In genomic region chr19:40381321-40381720, GRCh38 we compare ENCODE assay signal across 18 cellular contexts. TPM values are rescaled to one million over a fixed set of nuclear protein-coding genes. Genes with fewer than 3 reads are reported as not detected.
DNase-seq lines count a peak whose midpoint lies in the region; TF ChIP-seq lines count a peak whose summit lies in the region.
"Had no signal": no experiment of that assay in that cellular context is flagged by ENCODE, and none has a peak within 500 bp of the region (broad histone marks: within the 10 kb centered on the region; RNA-seq: fewer than 3 reads in every experiment).

No MANE protein-coding gene starts in this region.

- peaks cover 5% of the 10 kb centered on the region; the same call in 1 of the 2 replicates for H3K27me3 Mint-ChIP-seq in H9 (ENCODE audit: low read depth)
- H3K27me3 Mint-ChIP-seq: activated T-helper 17 cell treated with anti-CD3 and anti-CD28 coated beads, Interleukin-2, amount 50 U/mL, for 72 hours; B cell; IgD-negative memory B cell had no signal

- no peak overlapping the region for H3K4me3 ChIP-seq in brain microvascular endothelial cell (ENCODE audit: low read depth, low read length)
- no peak overlapping the region for H3K4me3 ChIP-seq in mesendoderm (ENCODE audit: low read length)
- H3K4me3 ChIP-seq: coronary artery had no signal

- peaks cover 0 to 16% (median 5%) of the 10 kb centered on the region in 3 experiments; a peak in 3 of 7 replicates for H3K36me3 Mint-ChIP-seq in H9 (ENCODE audit: insufficient read depth in 1 of 3, low read depth in 3 of 3)

- TF ChIP-seq CTCF in H9 (conservative IDR thresholded peaks at IDR 0.05) (peak; percentile 54; the same call in 2 of the 3 replicates), brain microvascular endothelial cell (IDR thresholded peaks at IDR 0.05; ENCODE audit: low read depth, low read length, missing control alignments) (peak; percentile 40)

- no peak overlapping the region for H3K27ac ChIP-seq in H9 (ENCODE audit: insufficient read length, low read depth, low read length)
- no peak overlapping the region for H3K27ac ChIP-seq in brain microvascular endothelial cell
- no peak overlapping the region for H3K27ac ChIP-seq in mesendoderm (ENCODE audit: low read depth, low read length)
- H3K27ac ChIP-seq: coronary artery had no signal

- H3K27ac Mint-ChIP-seq in H9: peak overlapping the region; percentile 45 to 76 (median 61); a peak in 3 of 7 replicates
- H3K27ac Mint-ChIP-seq: activated T-helper 17 cell treated with anti-CD3 and anti-CD28 coated beads, Interleukin-2, amount 50 U/mL, for 72 hours; B cell; IgD-negative memory B cell had no signal

- no peaks in the 10 kb centered on the region for H3K9me3 ChIP-seq in H9 (ENCODE audit: control insufficient read depth, low read depth, low read length)

- no peak overlapping the region for H3K56ac ChIP-seq in H9 (ENCODE audit: insufficient read length, low read depth, low read length)
- H3K56ac ChIP-seq in mesendoderm (ENCODE audit: low read length): no peak overlapping the region

- H3K18ac ChIP-seq in H9 (ENCODE audit: insufficient read length, low read depth, low read length) (no peak overlapping the region), mesendoderm (ENCODE audit: low read length) (no peak overlapping the region)

- H3K36me3 ChIP-seq in brain microvascular endothelial cell (replicated peaks) (peaks cover 13% of the 10 kb centered on the region), mesendoderm (ENCODE audit: control insufficient read depth, insufficient read depth, low read length) (peaks cover 6% of the 10 kb centered on the region)

- no peak overlapping the region for H3T11ph ChIP-seq in H9 (ENCODE audit: low read length)

- H2BK15ac ChIP-seq in H9 (ENCODE audit: low read depth, low read length) (no peak overlapping the region), mesendoderm (replicated peaks; ENCODE audit: low read depth) (no peak overlapping the region)

- H2BK120ac ChIP-seq in H9 (ENCODE audit: low read depth, low read length, poor library complexity, severe bottlenecking): no peak overlapping the region
- no peak overlapping the region for H2BK120ac ChIP-seq in mesendoderm (ENCODE audit: low read depth, low read length)

- H3K23ac ChIP-seq in H9 (ENCODE audit: insufficient read length, low read depth, low read length): no peak overlapping the region
- H3K23ac ChIP-seq in mesendoderm (ENCODE audit: low read length): no peak overlapping the region

- in situ Hi-C loops in brain microvascular endothelial cell (cut with HindIII; ENCODE audit: low pct_ligation_motif_present, low sequenced_read_pairs): no loop called here

- H3K4me1 ChIP-seq in H9 (ENCODE audit: insufficient read depth, low read length) (no peaks in the 10 kb centered on the region), mesendoderm (ENCODE audit: control insufficient read depth, low read depth, low read length) (no peaks in the 10 kb centered on the region)

- H4K5ac ChIP-seq in H9 (ENCODE audit: insufficient read length, low read depth, low read length) (no peak overlapping the region), mesendoderm (ENCODE audit: low read length) (no peak overlapping the region)

- H3K4me2 ChIP-seq in H9 (ENCODE audit: insufficient read depth, insufficient read length, low read length): no peak overlapping the region
- no peak overlapping the region for H3K4me2 ChIP-seq in mesendoderm (ENCODE audit: low read length)

- no peaks in the 10 kb centered on the region for H3K79me2 ChIP-seq in H9 (ENCODE audit: insufficient read depth, low read length)
- H3K79me2 ChIP-seq in mesendoderm (ENCODE audit: control insufficient read depth, insufficient read depth, low read length): no peaks in the 10 kb centered on the region

- no peak overlapping the region for H4K91ac ChIP-seq in H9 (ENCODE audit: insufficient read length, low read depth, low read length)

- H4K20me1 ChIP-seq in H9 (ENCODE audit: control insufficient read depth, insufficient read depth, insufficient read length): peaks cover 2% of the 10 kb centered on the region

- H3K4me3 Mint-ChIP-seq in H9: no peak overlapping the region
- H3K4me3 Mint-ChIP-seq: activated T-helper 17 cell treated with anti-CD3 and anti-CD28 coated beads, Interleukin-2, amount 50 U/mL, for 72 hours; B cell had no signal

- WGBS in H9 (ENCODE audit: extremely low coverage, insufficient read length, low lambda C conversion rate): no CpG with 5 or more reads among the region's 3 CpGs
- no CpG with 5 or more reads among the region's 3 CpGs for WGBS in mesendoderm (ENCODE audit: extremely low coverage, insufficient coverage, low lambda C conversion rate)

- H3K9me3 Mint-ChIP-seq in H9: no peaks in the 10 kb centered on the region
- H3K9me3 Mint-ChIP-seq: activated T-helper 17 cell treated with anti-CD3 and anti-CD28 coated beads, Interleukin-2, amount 50 U/mL, for 72 hours; IgD-negative memory B cell had no signal

- H2AFZ ChIP-seq in H9 (ENCODE audit: low read length): no peak overlapping the region

- H3K23me2 ChIP-seq in H9 (ENCODE audit: insufficient read length, low read depth, low read length, poor library complexity, severe bottlenecking): no peaks in the 10 kb centered on the region

- H4K8ac ChIP-seq in H9 (replicated peaks; ENCODE audit: insufficient read length, low read depth, low read length) (no peak overlapping the region), mesendoderm (ENCODE audit: low read depth, low read length) (no peak overlapping the region)

- H3K4me1 Mint-ChIP-seq in H9: peaks cover 4 to 9% of the 10 kb centered on the region in 2 experiments
- H3K4me1 Mint-ChIP-seq: activated T-helper 17 cell treated with anti-CD3 and anti-CD28 coated beads, Interleukin-2, amount 50 U/mL, for 72 hours; B cell; IgD-negative memory B cell had no signal

- peak; percentile 56 for DNase-seq in H9
- DNase-seq in brain microvascular endothelial cell: no peak
- peak; percentile 58 for DNase-seq in mesendoderm
- no peak for DNase-seq in activated CD4-positive, alpha-beta T cell treated with anti-CD3 and anti-CD28 coated beads, Interleukin-2, amount 50 U/mL, for 48 hours
- no peak for DNase-seq in activated CD4-positive, CD25-positive, alpha-beta regulatory T cell (lab: John Stamatoyannopoulos, UW)
- DNase-seq in cerebellar nuclear complex (lab: John Stamatoyannopoulos, UW): no peak
- DNase-seq: activated CD8-positive, alpha-beta memory T cell treated with anti-CD3 and anti-CD28 coated beads for 24 hours; amygdala; DMS153; kidney glomerular epithelial cell; midbrain; NCI-H2081 treated with DMSO at 0.1 percent for 48 hours; NCI-H526; nucleus accumbens had no signal

- H3K27me3 ChIP-seq in H9 (ENCODE audit: insufficient read depth, low read length) (no peaks in the 10 kb centered on the region), brain microvascular endothelial cell (replicated peaks) (no peaks in the 10 kb centered on the region), mesendoderm (ENCODE audit: insufficient read depth, low read length, poor library complexity) (no peaks in the 10 kb centered on the region)

- H3K9ac ChIP-seq in H9 (ENCODE audit: extremely low read depth, insufficient read length, low read length) (no peak overlapping the region), mesendoderm (ENCODE audit: low read length) (no peak overlapping the region)

- H2BK12ac ChIP-seq in H9 (ENCODE audit: insufficient read length, low read depth, low read length): no peak overlapping the region

- H3K4ac ChIP-seq in H9 (ENCODE audit: low read depth, low read length) (no peak overlapping the region), mesendoderm (ENCODE audit: low read depth, low read length) (no peak overlapping the region)

- H2BK20ac ChIP-seq in H9 (ENCODE audit: low read depth, low read length, poor library complexity, severe bottlenecking): no peak overlapping the region

- H3K14ac ChIP-seq in H9 (ENCODE audit: insufficient read depth, low read length): no peak overlapping the region

- no peak overlapping the region for H2BK5ac ChIP-seq in H9 (ENCODE audit: insufficient read length, low read length)
- no peak overlapping the region for H2BK5ac ChIP-seq in mesendoderm (ENCODE audit: low read length)

- no peak overlapping the region for H2AK5ac ChIP-seq in H9 (ENCODE audit: insufficient read length, low read length)
- no peak overlapping the region for H2AK5ac ChIP-seq in mesendoderm (ENCODE audit: low read length)

- H3K79me1 ChIP-seq in H9 (ENCODE audit: insufficient read depth, low read depth, low read length, poor library complexity, severe bottlenecking): no peaks in the 10 kb centered on the region
- H3K79me1 ChIP-seq in mesendoderm (ENCODE audit: low read length): no peaks in the 10 kb centered on the region

RNA-seq across cellular contexts. Expression of gene HIPK4, which starts 8.7 kb away (rescaled TPM):
- 0.15 TPM in 1 of 2 replicates, not detected in the other for total RNA-seq in H9 (2021)
- polyA plus RNA-seq in mesendoderm (2013, experiment 1 of 2): 0.11 TPM
- polyA plus RNA-seq in mesendoderm (2013, experiment 2 of 2): 0.14 TPM
- total RNA-seq: activated T-helper 17 cell treated with anti-CD3 and anti-CD28 coated beads, Interleukin-2, amount 50 U/mL, for 72 hours had no signal

RNA-seq across cellular contexts. Expression of gene PRX, which starts 31.9 kb away (rescaled TPM):
- 3.8 and 4.0 TPM in 2 replicates for total RNA-seq in H9 (2021)
- 1.1 TPM for polyA plus RNA-seq in mesendoderm (2013, experiment 1 of 2)
- 1.5 TPM for polyA plus RNA-seq in mesendoderm (2013, experiment 2 of 2)

RNA-seq across cellular contexts. Expression of gene PLD3, which starts 32.8 kb away (rescaled TPM):
- 191 and 194 TPM in 2 replicates for total RNA-seq in H9 (2021)
- 130 TPM for polyA plus RNA-seq in mesendoderm (2013, experiment 1 of 2)
- polyA plus RNA-seq in mesendoderm (2013, experiment 2 of 2): 129 TPM

RNA-seq across cellular contexts. Expression of gene C19orf47, which starts 33.1 kb away (rescaled TPM):
- total RNA-seq in H9 (2021): 18.4 and 19.4 TPM in 2 replicates
- polyA plus RNA-seq in mesendoderm (2013, experiment 1 of 2): 17.5 TPM
- polyA plus RNA-seq in mesendoderm (2013, experiment 2 of 2): 17.5 TPM

RNA-seq across cellular contexts. Expression of gene SERTAD1, which starts 44.5 kb away (rescaled TPM):
- total RNA-seq in H9 (2021): 7.9 and 9.3 TPM in 2 replicates
- polyA plus RNA-seq in mesendoderm (2013, experiment 1 of 2): 2.3 TPM
- polyA plus RNA-seq in mesendoderm (2013, experiment 2 of 2): 2.5 TPM

Comparison
In these comparisons a context has a peak if more than half of its experiments do, and no peak if none do; other contexts are left out.
1. DNase-seq: peak in H9 (single experiment) and mesendoderm (single experiment); none in brain microvascular endothelial cell (single experiment), activated CD4-positive, alpha-beta T cell treated with anti-CD3 and anti-CD28 coated beads, Interleukin-2, amount 50 U/mL, for 48 hours (0 of 2), activated CD4-positive, CD25-positive, alpha-beta regulatory T cell (0 of 4) and cerebellar nuclear complex (0 of 2).